In the genomic region with DNA sequence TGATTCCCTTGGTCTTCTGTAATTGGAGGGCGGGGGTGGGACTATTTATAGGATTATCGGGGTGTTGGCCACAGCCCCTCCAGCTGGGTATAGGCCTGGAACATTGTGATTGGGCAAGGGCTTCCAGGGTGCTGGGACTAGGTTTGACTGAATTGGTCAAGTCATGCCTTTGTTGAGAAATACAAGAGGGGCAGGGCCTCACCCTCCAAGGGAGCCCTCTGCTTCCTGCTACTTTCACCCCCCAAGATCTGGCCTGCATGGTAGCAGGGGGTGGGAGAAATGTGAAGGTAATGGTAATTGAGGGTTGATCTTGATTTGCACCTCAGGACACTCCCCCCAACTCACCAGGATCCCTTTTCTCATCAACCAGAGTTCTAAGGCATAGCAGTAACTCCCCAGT, we compare ENCODE assay signal across 17 cellular contexts. TPM values are rescaled to one million over a fixed set of nuclear protein-coding genes. Genes with fewer than 3 reads are reported as not detected.
A peak's percentile ranks its signal among the peaks of the same experiment; 100 is the strongest.
DNase-seq lines count a peak whose midpoint lies in the region; ATAC-seq and TF ChIP-seq lines count a peak whose summit lies in the region.
"Had no signal": no experiment of that assay in that cellular context is flagged by ENCODE, and none has a peak within 500 bp of the region (broad histone marks: within the 10 kb centered on the region; RNA-seq: fewer than 3 reads in every experiment).

No MANE protein-coding gene starts in this region.

- CTCF ChIA-PET in CD4-positive, alpha-beta T cell (lab: Charles Lee) = no interaction called here

- peak overlapping the region; percentile 96 for H3K4ac ChIP-seq in trophoblast cell (ENCODE audit: low read depth, low read length)

- H3K27ac ChIP-seq in GM23338 (ENCODE audit: low read depth) = peak overlapping the region; percentile 91
- peak overlapping the region; percentile 1 for H3K27ac ChIP-seq in trophoblast cell (ENCODE audit: low read depth, low read length)
- no peak overlapping the region for H3K27ac ChIP-seq in CD4-positive, alpha-beta T cell (ENCODE audit: low read depth, low read length)
- no peak overlapping the region for H3K27ac ChIP-seq in uterus
- H3K27ac ChIP-seq: colonic mucosa, RWPE1, spleen had no signal

- TF ChIP-seq POLR2A in NB4 (IDR thresholded peaks at IDR 0.05; ENCODE audit: extremely low read depth, insufficient read length) (no peak), uterus (IDR thresholded peaks at IDR 0.05) (no peak)

- H2BK12ac ChIP-seq in trophoblast cell (ENCODE audit: low read length) = no peak overlapping the region

- H3K23ac ChIP-seq in trophoblast cell (ENCODE audit: low read length) = no peak overlapping the region

- H3K79me1 ChIP-seq in trophoblast cell (ENCODE audit: low read length) = peaks cover 13% of the 10 kb centered on the region

- peak overlapping the region; percentile 73 for H3K4me3 Mint-ChIP-seq in GM23338
- H3K4me3 Mint-ChIP-seq in CD4-positive, alpha-beta T cell = no peak overlapping the region
- H3K4me3 Mint-ChIP-seq: activated T-cell treated with anti-CD3 and anti-CD28 coated beads, Interleukin-2, amount 50 U/mL, for 24 hours; CD4-positive, CD25-positive, alpha-beta regulatory T cell; stimulated activated naive CD8-positive, alpha-beta T cell treated with anti-CD3 and anti-CD28 coated beads, Interleukin-15, Interleukin-2, amounts not matched to agents 100 ng/mL and 50 ng/mL, for 24 hours had no signal

- H3K27me3 ChIP-seq in GM23338 (ENCODE audit: insufficient read depth) (no peaks in the 10 kb centered on the region), trophoblast cell (ENCODE audit: insufficient read depth, low read length) (no peaks in the 10 kb centered on the region), uterus (no peaks in the 10 kb centered on the region)
- H3K27me3 ChIP-seq in CD4-positive, alpha-beta T cell (ENCODE audit: control insufficient read depth, insufficient read depth, low read length) = no peaks in the 10 kb centered on the region
- H3K27me3 ChIP-seq: colonic mucosa had no signal

- H3K18ac ChIP-seq in trophoblast cell (ENCODE audit: low read length) = peak overlapping the region; percentile 13

- H3K9ac ChIP-seq in trophoblast cell (ENCODE audit: low read length) = no peak overlapping the region

- H3K14ac ChIP-seq in trophoblast cell (ENCODE audit: low read length) = no peak overlapping the region

- H3K36me3 ChIP-seq in GM23338 (ENCODE audit: insufficient read depth) = no peaks in the 10 kb centered on the region
- no peaks in the 10 kb centered on the region for H3K36me3 ChIP-seq in trophoblast cell (ENCODE audit: control insufficient read depth in 1 of 2, insufficient read depth in 2 of 2, low read length in 2 of 2)
- no peaks in the 10 kb centered on the region for H3K36me3 ChIP-seq in uterus
- H3K36me3 ChIP-seq: colonic mucosa, spleen had no signal

- H4K20me1 ChIP-seq in GM23338 (replicated peaks; ENCODE audit: insufficient read depth) = peaks cover 47% of the 10 kb centered on the region

- no peak overlapping the region for H2BK5ac ChIP-seq in trophoblast cell (ENCODE audit: low read depth, low read length, poor library complexity)

- no CpG with 5 or more reads among the region's 2 CpGs for WGBS in trophoblast cell (ENCODE audit: extremely low coverage, insufficient coverage, insufficient read length)

- peaks cover 94% of the 10 kb centered on the region for H3K4me1 Mint-ChIP-seq in GM23338
- H3K4me1 Mint-ChIP-seq in CD4-positive, alpha-beta T cell (ENCODE audit: low read depth) = peaks cover 13% of the 10 kb centered on the region

- peaks cover 55% of the 10 kb centered on the region for H3K27me3 Mint-ChIP-seq in GM23338 (ENCODE audit: insufficient read depth, low read depth, poor library complexity)
- no peaks in the 10 kb centered on the region for H3K27me3 Mint-ChIP-seq in CD4-positive, alpha-beta T cell
- H3K27me3 Mint-ChIP-seq: activated T-cell treated with anti-CD3 and anti-CD28 coated beads, Interleukin-2, amount 50 U/mL, for 24 hours; stimulated activated naive CD8-positive, alpha-beta T cell treated with anti-CD3 and anti-CD28 coated beads, Interleukin-15, Interleukin-2, amounts not matched to agents 100 ng/mL and 50 ng/mL, for 24 hours had no signal

- H3K9me3 Mint-ChIP-seq in GM23338 = no peaks in the 10 kb centered on the region; the same call in 2 of the 3 replicates
- H3K9me3 Mint-ChIP-seq in CD4-positive, alpha-beta T cell = no peaks in the 10 kb centered on the region
- H3K9me3 Mint-ChIP-seq: activated T-cell treated with anti-CD3 and anti-CD28 coated beads, Interleukin-2, amount 50 U/mL, for 24 hours; stimulated activated naive CD8-positive, alpha-beta T cell treated with anti-CD3 and anti-CD28 coated beads, Interleukin-15, Interleukin-2, amounts not matched to agents 100 ng/mL and 50 ng/mL, for 24 hours had no signal

- peak overlapping the region; percentile 94 for H3K27ac Mint-ChIP-seq in GM23338
- H3K27ac Mint-ChIP-seq in CD4-positive, alpha-beta T cell = no peak overlapping the region
- H3K27ac Mint-ChIP-seq: activated T-cell treated with anti-CD3 and anti-CD28 coated beads, Interleukin-2, amount 50 U/mL, for 24 hours; stimulated activated naive CD8-positive, alpha-beta T cell treated with anti-CD3 and anti-CD28 coated beads, Interleukin-15, Interleukin-2, amounts not matched to agents 100 ng/mL and 50 ng/mL, for 24 hours had no signal

- H3K4me3 ChIP-seq in GM23338 (peak overlapping the region; percentile 51), NB4 (ENCODE audit: low read depth, low read length) (no peak overlapping the region), trophoblast cell (ENCODE audit: low read depth, low read length) (no peak overlapping the region), uterus (no peak overlapping the region)
- H3K4me3 ChIP-seq: colonic mucosa, mucosa of descending colon, spleen had no signal

- H3F3A ChIP-seq in GM23338 (replicated peaks; ENCODE audit: low read depth) = peaks cover 34% of the 10 kb centered on the region

- intact Hi-C loops in CD4-positive, alpha-beta T cell (cut with DNase I, micrococcal nuclease) = no loop called here
- intact Hi-C loops in uterus (cut with DNase I; ENCODE audit: low total_unique reads) = no loop called here

- H3K4me2 ChIP-seq in GM23338 (peak overlapping the region; percentile 76), trophoblast cell (ENCODE audit: low read length) (no peak overlapping the region)

- H4K12ac ChIP-seq in trophoblast cell (ENCODE audit: low read depth, low read length) = no peak overlapping the region

- H3K9me2 ChIP-seq in GM23338 (ENCODE audit: insufficient read depth) = no peaks in the 10 kb centered on the region

- H3K36me3 Mint-ChIP-seq in GM23338 (ENCODE audit: low read depth) = peaks cover 38% of the 10 kb centered on the region
- H3K36me3 Mint-ChIP-seq in CD4-positive, alpha-beta T cell (ENCODE audit: low read depth) = no peaks in the 10 kb centered on the region
- H3K36me3 Mint-ChIP-seq: CD4-positive, CD25-positive, alpha-beta regulatory T cell had no signal

- H3K79me2 ChIP-seq in GM23338 (replicated peaks; ENCODE audit: insufficient read depth) (peaks cover 96% of the 10 kb centered on the region), trophoblast cell (ENCODE audit: control insufficient read depth, insufficient read depth, low read length, poor library complexity) (peaks cover 32% of the 10 kb centered on the region)

- peak overlapping the region; percentile 21 for H2BK120ac ChIP-seq in trophoblast cell (ENCODE audit: insufficient read depth, low read length, poor library complexity)

- H4K91ac ChIP-seq in trophoblast cell (ENCODE audit: low read depth, low read length) = no peak overlapping the region

- no peaks in the 10 kb centered on the region for H3K9me3 ChIP-seq in trophoblast cell (ENCODE audit: insufficient read depth, low read depth, low read length)
- H3K9me3 ChIP-seq in CD4-positive, alpha-beta T cell (ENCODE audit: control insufficient read depth, low read length) = no peaks in the 10 kb centered on the region
- no peaks in the 10 kb centered on the region for H3K9me3 ChIP-seq in uterus
- H3K9me3 ChIP-seq: colonic mucosa, mucosa of descending colon, spleen had no signal

- no peak for TF ChIP-seq CTCF in GM23338 (conservative IDR thresholded peaks at IDR 0.05; ENCODE audit: low read depth in 2 of 2)
- TF ChIP-seq CTCF in NB4 (IDR thresholded peaks at IDR 0.05; ENCODE audit: low read depth, low read length) = no peak
- no peak for TF ChIP-seq CTCF in CD4-positive, alpha-beta T cell (IDR thresholded peaks at IDR 0.05)
- TF ChIP-seq CTCF in uterus (IDR thresholded peaks at IDR 0.05) = no peak

- peak; percentile 18 for ATAC-seq in GM23338
- ATAC-seq in CD4-positive, alpha-beta T cell (ENCODE audit: poor library complexity) = no peak

- DNase-seq in GM23338 (ENCODE audit: low spot score) (peak; percentile 57), NB4 (ENCODE audit: low read depth) (peak; percentile 94), cerebellar cortex (ENCODE audit: low spot score) (peak; percentile 59), trophoblast cell (no peak), uterus (no peak)
- no peak for DNase-seq in CD4-positive, alpha-beta T cell
- DNase-seq in central memory CD4-positive, alpha-beta T cell = no peak
- DNase-seq: activated CD4-positive, alpha-beta T cell treated with anti-CD3 and anti-CD28 coated beads for 48 hours; activated T-cell treated with anti-CD3 and anti-CD28 coated beads, Interleukin-2, amount 50 U/mL, for 24 hours; NCI-H774; spleen had no signal

- POLR2A ChIA-PET in CD4-positive, alpha-beta T cell (lab: Charles Lee) = no interaction called here

- no peak overlapping the region for H4K8ac ChIP-seq in trophoblast cell (ENCODE audit: low read depth, low read length)

- H3K4me1 ChIP-seq in GM23338 (ENCODE audit: insufficient read depth) = peaks cover 87% of the 10 kb centered on the region
- H3K4me1 ChIP-seq in trophoblast cell (ENCODE audit: control insufficient read depth in 1 of 2, insufficient read depth in 2 of 2, low read length in 2 of 2) = peaks cover 46 to 61% of the 10 kb centered on the region in 2 experiments
- H3K4me1 ChIP-seq in uterus = no peaks in the 10 kb centered on the region
- H3K4me1 ChIP-seq: colonic mucosa had no signal

- no peak overlapping the region for H2AK5ac ChIP-seq in trophoblast cell (ENCODE audit: low read length)

- H2AFZ ChIP-seq in GM23338 (no peak overlapping the region), trophoblast cell (ENCODE audit: insufficient read depth, low read length, poor library complexity) (no peak overlapping the region)

RNA-seq across cellular contexts. Expression of gene TRIM71, which starts 25.2 kb away (rescaled TPM):
- 318 and 346 TPM in 2 replicates for total RNA-seq in GM23338 (2014; rRNA removed; shearing (Covaris generic))
- polyA plus RNA-seq in GM23338 (2016; fragmentation: Nextera tagmentation; extraction: Ambion mirVana) = 71.2 and 71.5 TPM in 2 replicates
- polyA plus RNA-seq in trophoblast cell (2013) = 22.6 and 23.2 TPM in 2 replicates
- under 1 TPM in 1 of 2 experiments, not detected in 1; 0.03 TPM for total RNA-seq in CD4-positive, alpha-beta T cell
- under 1 TPM in 1 of 4 donors, not detected in 3; 0.48 TPM for total RNA-seq in uterus
- total RNA-seq: mucosa of descending colon, posterior vena cava had no signal

Comparison
In these comparisons a context has a peak if more than half of its experiments do, and no peak if none do; other contexts are left out.
1. DNase-seq: peak in GM23338 (single experiment), NB4 (single experiment) and cerebellar cortex (single experiment); none in trophoblast cell (0 of 2), CD4-positive, alpha-beta T cell (0 of 10), uterus (0 of 2) and central memory CD4-positive, alpha-beta T cell (single experiment).
2. H3K27ac ChIP-seq: peak in GM23338 (single experiment) and trophoblast cell (single experiment); none in CD4-positive, alpha-beta T cell (single experiment) and uterus (0 of 2).
3. RNA of gene TRIM71, which starts 25.2 kb away (total RNA-seq): 318 to 346 TPM in GM23338; 0.03 TPM in CD4-positive, alpha-beta T cell and 0.48 TPM in uterus; every median in the first group is over 100 times any median in the second.